In genomic region chr12:123089631-123090353, GRCh38 we compare ENCODE assay signal across 1 cellular context.
TF ChIP-seq lines count a peak whose summit lies in the region.

No MANE protein-coding gene starts in this region.

TF ChIP-seq in K562, 482 proteins besides CTCF, POLR2A, EP300 and RAD21 (continued from another document and continues in another):
- TF ChIP-seq MLLT1 (IDR thresholded peaks at IDR 0.05) (0 out of 4 replicates have a peak, but pooled peaks of 1 of the 2 experiments have one; percentile 26), ELF1 (tag; IDR thresholded peaks at IDR 0.05) (peak; percentile 38; the same call in 1 of the 2 replicates), ELK1 (CRISPR knock-in tag; IDR thresholded peaks at IDR 0.05) (no peak), SMC3 (conservative IDR thresholded peaks at IDR 0.05; ENCODE audit: insufficient read depth, low read depth, low read length) (no peak), HNRNPLL (IDR thresholded peaks at IDR 0.05; ENCODE audit: low read depth, low read length, poor library complexity, severe bottlenecking) (no peak), STAT5A (IDR thresholded peaks at IDR 0.05; ENCODE audit: borderline replicate concordance, low read length) (peak; percentile 67), RFX5 (IDR thresholded peaks at IDR 0.05; ENCODE audit: low read depth, low read length) (no peak), RNF219 (CRISPR knock-in tag; IDR thresholded peaks at IDR 0.05) (no peak), BRD4 (IDR thresholded peaks at IDR 0.05) (no peak), E2F1 (CRISPR knock-in tag; IDR thresholded peaks at IDR 0.05) (no peak), YY1 (IDR thresholded peaks at IDR 0.05; ENCODE audit: borderline replicate concordance in 1 of 3, control insufficient read depth in 1 of 3, extremely low read depth in 1 of 3, insufficient read depth in 3 of 3, insufficient read length in 1 of 3, insufficient replicate concordance in 2 of 3, low read depth in 1 of 3, low read length in 2 of 3) (peak in 1 of 3 experiments; percentile 87), ZNF778 (CRISPR knock-in tag; IDR thresholded peaks at IDR 0.05) (no peak), ELF4 (CRISPR knock-in tag; IDR thresholded peaks at IDR 0.05) (no peak), ZFP91 (CRISPR knock-in tag; IDR thresholded peaks at IDR 0.05) (peak; percentile 32; the same call in 1 of the 2 replicates), ZNF175 (CRISPR knock-in tag; IDR thresholded peaks at IDR 0.05; ENCODE audit: low read depth) (no peak), HMG20A (CRISPR knock-in tag; conservative IDR thresholded peaks at IDR 0.05) (no peak), GMEB1 (CRISPR knock-in tag; IDR thresholded peaks at IDR 0.05) (no peak), ZNF780A (CRISPR knock-in tag; IDR thresholded peaks at IDR 0.05) (no peak), SIN3B (IDR thresholded peaks at IDR 0.05; ENCODE audit: low read depth) (no peak), GTF2A2 (tag; IDR thresholded peaks at IDR 0.05) (no peak), JUND (IDR thresholded peaks at IDR 0.05; ENCODE audit: borderline replicate concordance, low read depth, low read length) (peak; percentile 88), JUND (tag; IDR thresholded peaks at IDR 0.05; ENCODE audit: borderline replicate concordance, low read depth, low read length) (peak; percentile 86; the same call in 2 of the 3 replicates), ZNF436 (CRISPR knock-in tag; IDR thresholded peaks at IDR 0.05) (no peak), DPF2 (IDR thresholded peaks at IDR 0.05) (peak; percentile 93), CHD7 (IDR thresholded peaks at IDR 0.05; ENCODE audit: low read depth, low read length) (no peak), ZNF41 (CRISPR knock-in tag; conservative IDR thresholded peaks at IDR 0.05) (no peak), CSDE1 (IDR thresholded peaks at IDR 0.05) (no peak), ATF4 (CRISPR knock-in tag; IDR thresholded peaks at IDR 0.05) (no peak), TCF7 (IDR thresholded peaks at IDR 0.05; ENCODE audit: borderline replicate concordance) (no peak), NFRKB (IDR thresholded peaks at IDR 0.05; ENCODE audit: low read depth) (no peak), SNAPC5 (CRISPR knock-in tag; IDR thresholded peaks at IDR 0.05) (no peak), NR3C1 (CRISPR knock-in tag; IDR thresholded peaks at IDR 0.05) (no peak), SMARCC2 (IDR thresholded peaks at IDR 0.05; ENCODE audit: low read depth) (peak; percentile 84), NKRF (IDR thresholded peaks at IDR 0.05; ENCODE audit: borderline replicate concordance) (no peak)
